Comparison of ENCODE assay signal across 8 cellular contexts in the genomic region with DNA sequence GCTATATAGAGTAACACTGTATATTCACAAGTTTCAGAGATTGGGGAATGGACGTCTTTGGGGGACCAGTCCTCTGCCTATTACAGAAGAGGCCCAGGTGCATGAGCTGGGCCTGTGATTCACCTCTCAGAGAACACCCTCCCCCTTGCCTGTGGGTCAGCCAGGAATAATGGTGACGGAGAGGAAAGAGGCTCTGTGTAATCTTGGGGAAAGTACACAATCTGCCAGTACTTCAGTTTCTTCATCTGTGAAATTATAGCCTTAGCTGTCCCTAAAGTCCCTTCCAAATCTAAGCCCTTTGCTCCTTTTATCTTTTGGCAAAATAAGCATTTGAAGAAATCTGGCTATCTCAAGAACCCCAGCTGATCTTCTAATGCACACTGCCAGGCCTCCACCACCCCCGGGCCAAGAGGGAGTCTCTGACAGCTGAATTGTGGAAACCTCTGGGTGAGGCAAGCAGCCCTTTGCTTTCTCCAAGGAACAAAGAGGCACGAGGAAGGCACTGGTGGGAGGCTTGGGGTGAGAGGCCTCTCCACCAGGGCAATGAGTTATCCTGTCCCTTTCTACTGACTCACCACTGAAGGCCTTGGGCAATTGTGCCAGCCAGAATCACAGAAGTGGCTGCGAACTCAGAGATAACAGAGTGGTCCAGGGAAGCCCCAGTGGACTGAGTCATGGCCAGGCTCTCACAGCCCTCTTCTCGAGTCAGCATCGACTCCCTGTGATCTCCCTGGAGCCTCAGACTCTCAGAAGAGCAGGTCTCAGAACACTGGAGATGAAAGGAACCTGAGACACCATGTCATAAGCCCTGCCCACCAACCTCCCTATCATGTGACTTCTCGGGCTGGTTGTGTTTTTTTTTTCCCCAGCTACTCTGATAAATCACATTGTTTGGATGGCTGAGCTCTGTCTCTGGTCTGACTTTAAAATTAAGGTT. TPM values are rescaled to one million over a fixed set of nuclear protein-coding genes. Genes with fewer than 3 reads are reported as not detected.
A peak's percentile ranks its signal among the peaks of the same experiment; 100 is the strongest.
DNase-seq lines count a peak whose midpoint lies in the region; ATAC-seq, FAIRE-seq and TF ChIP-seq lines count a peak whose summit lies in the region.

No MANE protein-coding gene starts in this region.

- H3K27me3 ChIP-seq in fibroblast of lung (ENCODE audit: control insufficient read depth, insufficient read depth, low read length): no peaks in the 10 kb centered on the region
- H3K27me3 ChIP-seq in psoas muscle (ENCODE audit: insufficient read depth in 3 of 3, low read length in 2 of 3): no peaks in the 10 kb centered on the region

- no peak overlapping the region for H3K4me2 ChIP-seq in fibroblast of lung (ENCODE audit: extremely low read depth, insufficient read depth, low read length)

- H3K36me3 ChIP-seq in fibroblast of lung (ENCODE audit: control insufficient read depth, insufficient read depth, low read length): no peaks in the 10 kb centered on the region
- H3K36me3 ChIP-seq in psoas muscle (ENCODE audit: insufficient read depth in 1 of 2, low read depth in 1 of 2): no peaks in the 10 kb centered on the region

- DNase-seq in NCI-H2107 (lab: John Stamatoyannopoulos, UW): peak; percentile 64
- DNase-seq in activated T-cell treated with anti-CD3 and anti-CD28 coated beads for 24 hours (ENCODE audit: low read depth): peak; percentile 49
- peak; percentile 79 to 88 for DNase-seq in fibroblast of lung (ENCODE audit: low read depth in 2 of 2)
- peak; percentile 51 to 58 for DNase-seq in psoas muscle
- DNase-seq in GM12891 (ENCODE audit: insufficient read length, low spot score): no peak

- no peaks in the 10 kb centered on the region for H4K20me1 ChIP-seq in fibroblast of lung (ENCODE audit: control insufficient read depth, extremely low read depth, insufficient read depth, low read length)

- H3K9ac ChIP-seq in fibroblast of lung (ENCODE audit: insufficient read depth, low read length): no peak overlapping the region

- ATAC-seq in GM21360 (IDR thresholded peaks at IDR 0.05; ENCODE audit: unreplicated experiment): peak; percentile 38
- peak; percentile 22 to 62 (median 50) for ATAC-seq in psoas muscle
- no peak for ATAC-seq in HG03135 (IDR thresholded peaks at IDR 0.05; ENCODE audit: unreplicated experiment)

- FAIRE-seq in GM12891 (lab: Jason Lieb, UNC): no peak

- H3K27ac ChIP-seq in 22Rv1 (0 out of 2 replicates have a peak overlapping the region, but pooled peaks have one; percentile 8), fibroblast of lung (ENCODE audit: insufficient read depth, low read length) (no peak overlapping the region), psoas muscle (peak overlapping the region; percentile 40)

- WGBS in psoas muscle, 3 donors: 56 to 67% (median 65%) methylated on average over 8 of the region's 8 CpGs

- TF ChIP-seq POLR2A in GM12891 (IDR thresholded peaks at IDR 0.05; ENCODE audit: low read depth, low read length): no peak

- H2AFZ ChIP-seq in fibroblast of lung (ENCODE audit: low read length): peak overlapping the region; percentile 3

- H3K9me3 ChIP-seq in fibroblast of lung (ENCODE audit: control insufficient read depth, insufficient read depth, low read depth, low read length): no peaks in the 10 kb centered on the region
- H3K9me3 ChIP-seq in psoas muscle: no peaks in the 10 kb centered on the region

- intact Hi-C loops in psoas muscle (cut with DNase I): no loop called here

- TF ChIP-seq CTCF in 22Rv1 (IDR thresholded peaks at IDR 0.05) (no peak), fibroblast of lung (conservative IDR thresholded peaks at IDR 0.05 in 1 of 2, IDR thresholded peaks at IDR 0.05 in 1 of 2; ENCODE audit: low read depth in 1 of 2, low read length in 2 of 2) (no peak), psoas muscle (IDR thresholded peaks at IDR 0.05) (no peak)

- H3K4me3 ChIP-seq in fibroblast of lung (replicated peaks in 1 of 4; ENCODE audit: control extremely low read depth in 1 of 4, insufficient read depth in 1 of 4, low read depth in 3 of 4, low read length in 4 of 4): no peak overlapping the region
- no peak overlapping the region for H3K4me3 ChIP-seq in psoas muscle

- H3K4me1 ChIP-seq in fibroblast of lung (ENCODE audit: control insufficient read depth, extremely low read depth, insufficient read depth, low read length): peaks cover 10% of the 10 kb centered on the region
- peaks cover 25% of the 10 kb centered on the region for H3K4me1 ChIP-seq in psoas muscle

- no peaks in the 10 kb centered on the region for H3K79me2 ChIP-seq in fibroblast of lung (ENCODE audit: control insufficient read depth, insufficient read depth, low read length)

TF ChIP-seq in GM12891, 5 proteins besides CTCF, POLR2A, EP300 and RAD21:
- no peak for TF ChIP-seq SPI1 (IDR thresholded peaks at IDR 0.05; ENCODE audit: low read depth, low read length)
- no peak for TF ChIP-seq POLR2AphosphoS5 (IDR thresholded peaks at IDR 0.05; ENCODE audit: low read depth, low read length)
- no peak for TF ChIP-seq POU2F2 (IDR thresholded peaks at IDR 0.05; ENCODE audit: low read depth, low read length)
- TF ChIP-seq PAX5 (IDR thresholded peaks at IDR 0.05; ENCODE audit: insufficient read depth, low read length, severe bottlenecking): no peak
- no peak for TF ChIP-seq TAF1 (IDR thresholded peaks at IDR 0.05; ENCODE audit: low read depth, low read length)
TF ChIP-seq in GM12891: peak in this region for 0.

RNA-seq across cellular contexts. Expression of a gene that starts 31.8 kb away (rescaled TPM):
- total RNA-seq in fibroblast of lung (140 and 219 TPM in 2 replicates), psoas muscle (10 to 100 TPM; 21.8 to 55.5 (median 42.9) TPM)
- polyA plus RNA-seq in fibroblast of lung (63.8 and 88.2 TPM in 2 replicates), psoas muscle (10 to 100 TPM; 27.4 to 34.5 (median 29.2) TPM)
- 27.8 and 35.7 TPM in 2 replicates for polyA plus RNA-seq in fibroblast of lung (2012)
- polyA minus RNA-seq in fibroblast of lung (ENCODE audit: low replicate concordance): 12.2 and 31.2 TPM in 2 replicates
- 114 TPM for polyA plus RNA-seq in GM12891 (2012; ENCODE audit: low read depth, missing spikeins)
